1 cellular context compared by ENCODE assay signal in the genomic region with DNA sequence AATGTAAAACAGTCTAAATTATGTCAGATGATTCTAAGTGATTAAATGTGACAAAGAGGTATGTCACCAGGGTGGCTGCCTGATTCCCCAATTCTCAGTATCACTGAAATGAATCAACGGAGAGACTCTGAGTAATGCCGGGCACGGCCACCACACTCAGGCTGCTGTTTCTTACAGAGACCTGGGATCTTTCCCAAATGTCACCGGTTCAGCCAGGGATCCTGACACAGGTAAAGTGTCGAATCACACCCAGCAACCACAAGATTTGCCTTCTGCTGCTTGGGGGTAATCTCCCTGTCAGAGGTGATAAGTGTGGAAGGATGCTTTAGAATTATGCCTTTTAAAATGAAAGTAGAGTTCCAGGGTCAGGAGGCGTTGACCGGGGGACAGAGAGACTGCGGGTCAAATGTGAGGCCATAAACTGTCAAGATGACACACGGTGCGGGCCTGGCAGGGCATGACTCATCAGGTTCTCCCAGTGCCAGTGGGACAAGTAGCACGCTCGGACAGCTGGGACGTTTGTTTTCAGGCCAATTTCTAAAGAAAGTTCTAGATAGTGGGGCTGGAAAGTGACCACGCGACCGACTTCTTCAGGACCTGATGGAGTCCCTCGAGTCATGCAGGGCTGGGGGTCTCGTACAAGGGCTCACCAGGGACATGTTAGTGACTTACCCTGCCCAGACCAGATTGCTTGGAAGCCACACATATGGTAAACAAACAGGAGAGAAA.
TF ChIP-seq lines count a peak whose summit lies in the region.

No MANE protein-coding gene starts in this region.

TF ChIP-seq in K562, 482 proteins besides CTCF, POLR2A, EP300 and RAD21 (continued from another document):
- TF ChIP-seq, protein P1, sequence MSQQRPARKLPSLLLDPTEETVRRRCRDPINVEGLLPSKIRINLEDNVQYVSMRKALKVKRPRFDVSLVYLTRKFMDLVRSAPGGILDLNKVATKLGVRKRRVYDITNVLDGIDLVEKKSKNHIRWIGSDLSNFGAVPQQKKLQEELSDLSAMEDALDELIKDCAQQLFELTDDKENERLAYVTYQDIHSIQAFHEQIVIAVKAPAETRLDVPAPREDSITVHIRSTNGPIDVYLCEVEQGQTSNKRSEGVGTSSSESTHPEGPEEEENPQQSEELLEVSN (IDR thresholded peaks at IDR 0.05; ENCODE audit: borderline replicate concordance in 1 of 2, extremely low read depth in 1 of 2, insufficient read depth in 1 of 2, insufficient read length in 1 of 2, low read depth in 1 of 2, low read length in 1 of 2, poor library complexity in 1 of 2, severe bottlenecking in 1 of 2), result peak; percentile 21 to 25
- TF ChIP-seq ZNF561 (CRISPR knock-in tag; conservative IDR thresholded peaks at IDR 0.05), result no peak
